In the genomic region with DNA sequence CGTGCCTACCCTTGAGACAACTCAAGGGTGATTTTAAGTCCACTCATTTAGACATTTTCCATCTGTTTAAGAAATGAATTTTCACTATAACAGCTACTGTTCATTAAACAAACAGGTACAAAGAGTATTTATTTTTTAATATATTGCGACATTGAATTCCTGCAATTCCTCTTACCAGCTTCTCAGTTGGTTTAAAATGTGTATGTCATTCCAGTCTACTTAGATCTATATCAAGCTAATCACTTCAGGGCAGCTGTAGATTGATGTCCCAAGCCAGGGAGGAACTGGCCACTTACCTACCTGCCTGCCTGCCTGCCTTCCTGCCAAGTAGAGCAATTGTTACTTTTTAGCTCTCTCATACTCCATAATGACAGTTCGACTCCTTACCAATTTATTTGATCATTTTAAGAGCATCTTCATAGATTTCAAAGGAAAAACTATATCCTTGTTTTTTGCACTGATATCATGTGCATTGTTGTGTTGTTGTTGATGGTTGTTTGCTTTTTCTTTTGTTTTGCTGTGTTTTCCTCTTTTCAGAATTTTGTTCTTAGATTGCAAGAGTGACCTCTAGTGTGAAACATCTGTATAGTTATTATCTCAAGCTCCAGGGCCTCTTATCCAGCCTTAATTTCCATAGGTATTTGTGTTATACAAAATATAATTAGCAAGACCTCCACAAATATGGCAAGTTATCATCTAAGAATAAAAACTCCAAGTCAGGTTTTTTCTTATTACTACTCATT, we compare ENCODE assay signal across 12 cellular contexts.
DNase-seq lines count a peak whose midpoint lies in the region; TF ChIP-seq lines count a peak whose summit lies in the region.
"Had no signal": no experiment of that assay in that cellular context is flagged by ENCODE, and none has a peak within 500 bp of the region (broad histone marks: within the 10 kb centered on the region; RNA-seq: fewer than 3 reads in every experiment).

No MANE protein-coding gene starts in this region.

- no peaks in the 10 kb centered on the region for H3K9me3 ChIP-seq in skeletal muscle satellite cell (replicated peaks; ENCODE audit: low read length)
- H3K9me3 ChIP-seq: colonic mucosa, Peyer's patch had no signal

- H3K36me3 ChIP-seq in skeletal muscle satellite cell (ENCODE audit: insufficient read depth, low read length) = no peaks in the 10 kb centered on the region
- H3K36me3 ChIP-seq: colonic mucosa, Peyer's patch had no signal

- H3K4me3 ChIP-seq in skeletal muscle satellite cell (ENCODE audit: low read length) = no peak overlapping the region
- H3K4me3 ChIP-seq: colonic mucosa, Peyer's patch had no signal

- peak overlapping the region; percentile 34 for H3K4me2 ChIP-seq in skeletal muscle satellite cell (ENCODE audit: low read length)

- H3K27me3 ChIP-seq in skeletal muscle satellite cell (ENCODE audit: control insufficient read depth, insufficient read depth, low read length) = peaks cover 2% of the 10 kb centered on the region
- H3K27me3 ChIP-seq: colonic mucosa, Peyer's patch had no signal

- H3K9ac ChIP-seq in skeletal muscle satellite cell (ENCODE audit: low read depth, low read length) = no peak overlapping the region

- TF ChIP-seq CTCF in VCaP (conservative IDR thresholded peaks at IDR 0.05) = peak; percentile 22

- H3K4me1 ChIP-seq in skeletal muscle satellite cell (ENCODE audit: control insufficient read depth, insufficient read depth, low read length) = peaks cover 24% of the 10 kb centered on the region
- H3K4me1 ChIP-seq: colonic mucosa, Peyer's patch had no signal

- H3K27ac ChIP-seq in VCaP = no peak overlapping the region
- H3K27ac ChIP-seq: colonic mucosa, Peyer's patch had no signal

- DNase-seq in SIG-M5 treated with dmso at 0.1 percent for 504 hours (lab: John Stamatoyannopoulos, UW; ENCODE audit: unreplicated experiment) (peak; percentile 34), SIG-M5 (lab: John Stamatoyannopoulos, UW) (no peak), iPS-NIHi11 (ENCODE audit: low spot score) (peak; percentile 3), putamen (ENCODE audit: low spot score) (no peak), T-helper 9 cell (no peak)
- DNase-seq in stimulated activated CD4-positive, alpha-beta T cell treated with anti-CD3 and anti-CD28 coated beads, Interleukin-4, amount 100 ng/mL, for 24 hours = no peak
- DNase-seq: colonic mucosa, EL, NCI-H146, Peyer's patch had no signal

Comparison
In these comparisons a context has a peak if more than half of its experiments do, and no peak if none do; other contexts are left out.
1. DNase-seq: peak in SIG-M5 treated with dmso at 0.1 percent for 504 hours (single experiment) and iPS-NIHi11 (single experiment); none in SIG-M5 (single experiment), stimulated activated CD4-positive, alpha-beta T cell treated with anti-CD3 and anti-CD28 coated beads, Interleukin-4, amount 100 ng/mL, for 24 hours (single experiment), putamen (single experiment) and T-helper 9 cell (single experiment).